1 cellular context compared by ENCODE assay signal in genomic region chr9:105132006-105132405, GRCh38.
TF ChIP-seq lines count a peak whose summit lies in the region.

No MANE protein-coding gene starts in this region.

TF ChIP-seq in IMR-90, 13 proteins besides CTCF, POLR2A, EP300 and RAD21:
- TF ChIP-seq SMC3 (IDR thresholded peaks at IDR 0.05; ENCODE audit: low read depth, low read length) (no peak), FOS (IDR thresholded peaks at IDR 0.05; ENCODE audit: low read depth, low read length) (no peak), RCOR1 (IDR thresholded peaks at IDR 0.05; ENCODE audit: insufficient replicate concordance, low read length) (no peak), CHD1 (IDR thresholded peaks at IDR 0.05; ENCODE audit: low read depth, low read length) (no peak), USF2 (IDR thresholded peaks at IDR 0.05; ENCODE audit: low read depth, low read length) (no peak), ELK1 (IDR thresholded peaks at IDR 0.05; ENCODE audit: borderline replicate concordance, low read depth, low read length) (no peak), MAZ (IDR thresholded peaks at IDR 0.05; ENCODE audit: borderline replicate concordance, low read depth, low read length) (no peak), CEBPB (IDR thresholded peaks at IDR 0.05; ENCODE audit: low read depth, low read length) (no peak), NFE2L2 (IDR thresholded peaks at IDR 0.05; ENCODE audit: low read depth, low read length) (no peak)
